ENCODE assay signal across 27 cellular contexts in genomic region chr21:24870633-24871032, GRCh38.
"Had no signal": no experiment of that assay in that cellular context is flagged by ENCODE, and none has a peak within 500 bp of the region (broad histone marks: within the 10 kb centered on the region; RNA-seq: fewer than 3 reads in every experiment).

No MANE protein-coding gene starts in this region.

- DNase-seq: naive thymus-derived CD8-positive, alpha-beta T cell; nephron progenitor cell; nucleus accumbens; pancreas; psoas muscle; right cardiac atrium; right lobe of liver; spleen; stimulated activated CD4-positive, alpha-beta T cell treated with anti-CD3 and anti-CD28 coated beads, Interleukin-12 subunit alpha, Interleukin-12 subunit beta, amount 100 ng/mL, for 4 hours; stimulated activated CD4-positive, alpha-beta T cell treated with anti-CD3 and anti-CD28 coated beads, Interleukin-1b, Interleukin-23, amount 100 ng/mL, for 48 hours; stimulated activated CD4-positive, alpha-beta T cell treated with anti-CD3 and anti-CD28 coated beads, Interleukin-4, amount 100 ng/mL, for 1 hour; stimulated activated CD4-positive, alpha-beta T cell treated with anti-CD3 and anti-CD28 coated beads, Interleukin-4, amount 100 ng/mL, for 4 hours; stimulated activated CD8-positive, alpha-beta memory T cell treated with anti-CD3 and anti-CD28 coated beads, Interleukin-4, amount 100 ng/mL, for 48 hours; stimulated activated naive CD4-positive, alpha-beta T cell; stimulated activated naive CD8-positive, alpha-beta T cell treated with anti-CD3 and anti-CD28 coated beads, Interleukin-15, amount 100 ng/mL, for 72 hours; stimulated activated naive CD8-positive, alpha-beta T cell treated with anti-CD3 and anti-CD28 coated beads, Interleukin-15, Interleukin-2, amounts not matched to agents 100 U/mL and 50 U/mL, for 24 hours; substantia nigra; testis; tibial artery; transverse colon; upper lobe of right lung; uterus had no signal

- ATAC-seq: naive thymus-derived CD8-positive, alpha-beta T cell; natural killer cell treated with Interleukin-12 subunit alpha and Interleukin-12 subunit beta and Interleukin-15 and Interleukin-18, amount 100 ng/mL, for 72 hours; pancreas; psoas muscle; right cardiac atrium; right lobe of liver; stimulated activated memory B cell treated with anti-CD40 and anti-IgM and Interleukin-4, amounts not matched to agents 10 μg/mL and 1 μg/mL and 100 μg/mL, for 72 hours; stimulated activated naive CD8-positive, alpha-beta T cell treated with anti-CD3 and anti-CD28 coated beads, Interleukin-15, amount 100 ng/mL, for 72 hours; stimulated activated naive CD8-positive, alpha-beta T cell treated with anti-CD3 and anti-CD28 coated beads, Interleukin-15, Interleukin-2, amounts not matched to agents 100 U/mL and 50 U/mL, for 24 hours; upper lobe of right lung had no signal

- H3K4me1 ChIP-seq: pancreas, psoas muscle, right lobe of liver, spleen, suprapubic skin, testis, tibial artery, transverse colon, upper lobe of right lung, uterus had no signal

- H3K27me3 ChIP-seq: neutrophil, pancreas, right lobe of liver, spleen, suprapubic skin, testis, tibial artery, transverse colon, upper lobe of right lung, uterus had no signal

- H3K27ac ChIP-seq: neutrophil, pancreas, psoas muscle, right lobe of liver, skin epidermis, spleen, suprapubic skin, testis, tibial artery, transverse colon, upper lobe of right lung, uterus had no signal
